7 cellular contexts compared by ENCODE assay signal in genomic region chr16:71507061-71507460, GRCh38. TPM values are rescaled to one million over a fixed set of nuclear protein-coding genes. Genes with fewer than 3 reads are reported as not detected.
"Had no signal": no experiment of that assay in that cellular context is flagged by ENCODE, and none has a peak within 500 bp of the region (broad histone marks: within the 10 kb centered on the region; RNA-seq: fewer than 3 reads in every experiment).

No MANE protein-coding gene starts in this region.

- H2AFZ ChIP-seq: GM23338 had no signal

- H3K4me3 ChIP-seq: GM23338 had no signal

- H3K4me1 Mint-ChIP-seq: GM23338, H9, IgD-negative memory B cell had no signal

- DNase-seq: H9, HCEC 1CT, KG1 had no signal

- H3K4me3 Mint-ChIP-seq: GM23338, H9, IgD-negative memory B cell had no signal

- H3K4me2 ChIP-seq: GM23338 had no signal

- FAIRE-seq: H1, H54 had no signal

- H3K27ac Mint-ChIP-seq: GM23338, H9, IgD-negative memory B cell had no signal

- ATAC-seq: GM23338 had no signal

RNA-seq across cellular contexts. Expression of gene CHST4, which starts 19.2 kb away (rescaled TPM):
- polyA plus RNA-seq: IgD-negative memory B cell had no signal
